In genomic region chr13:91346848-91347211, GRCh38 we compare ENCODE assay signal across 1 cellular context.
TF ChIP-seq lines count a peak whose summit lies in the region.

No MANE protein-coding gene starts in this region.

TF ChIP-seq in HepG2, 621 proteins besides CTCF, POLR2A, EP300 and RAD21 (continued from another document and continues in another):
- TF ChIP-seq ZNF280D (CRISPR knock-in tag; IDR thresholded peaks at IDR 0.05) (no peak), KAT8 (CRISPR knock-in tag; IDR thresholded peaks at IDR 0.05) (no peak), BCL6 (CRISPR knock-in tag; IDR thresholded peaks at IDR 0.05) (no peak), ZBTB8A (CRISPR knock-in tag; IDR thresholded peaks at IDR 0.05; ENCODE audit: borderline replicate concordance, low read depth) (no peak), MXD3 (CRISPR knock-in tag; IDR thresholded peaks at IDR 0.05) (no peak), ARNT2 (CRISPR knock-in tag; IDR thresholded peaks at IDR 0.05; ENCODE audit: low read depth) (no peak), ZNF891 (CRISPR knock-in tag; IDR thresholded peaks at IDR 0.05) (no peak), CENPX (CRISPR knock-in tag; IDR thresholded peaks at IDR 0.05) (no peak), HMGXB3 (CRISPR knock-in tag; IDR thresholded peaks at IDR 0.05; ENCODE audit: borderline replicate concordance) (no peak), ZNF672 (CRISPR knock-in tag; IDR thresholded peaks at IDR 0.05) (no peak), ZSCAN12 (CRISPR knock-in tag; IDR thresholded peaks at IDR 0.05) (0 out of 2 replicates have a peak, but pooled peaks have one; percentile 18), ZNF788 (CRISPR knock-in tag; IDR thresholded peaks at IDR 0.05; ENCODE audit: borderline replicate concordance) (no peak), NFKBIZ (CRISPR knock-in tag; IDR thresholded peaks at IDR 0.05) (no peak), ZBTB4 (CRISPR knock-in tag; IDR thresholded peaks at IDR 0.05; ENCODE audit: borderline replicate concordance) (no peak), POGZ (CRISPR knock-in tag; IDR thresholded peaks at IDR 0.05) (no peak), ZFP1 (CRISPR knock-in tag; IDR thresholded peaks at IDR 0.05) (0 out of 2 replicates have a peak, but pooled peaks have one; percentile 13), ASH2L (IDR thresholded peaks at IDR 0.05; ENCODE audit: insufficient read length, low read depth, low read length) (no peak), ZFP36L1 (CRISPR knock-in tag; IDR thresholded peaks at IDR 0.05) (no peak), SNAPC5 (CRISPR knock-in tag; IDR thresholded peaks at IDR 0.05; ENCODE audit: borderline replicate concordance) (no peak), KAT7 (CRISPR knock-in tag; IDR thresholded peaks at IDR 0.05; ENCODE audit: borderline replicate concordance) (no peak), FOXA1 (IDR thresholded peaks at IDR 0.05) (no peak), FOXA1 (CRISPR knock-in tag; IDR thresholded peaks at IDR 0.05) (no peak), ZNF878 (CRISPR knock-in tag; IDR thresholded peaks at IDR 0.05) (no peak), TEF (CRISPR knock-in tag; IDR thresholded peaks at IDR 0.05) (no peak), HNF4A (CRISPR knock-in tag; IDR thresholded peaks at IDR 0.05) (no peak), SMYD3 (CRISPR knock-in tag; IDR thresholded peaks at IDR 0.05) (no peak), TBX3 (IDR thresholded peaks at IDR 0.05; ENCODE audit: borderline replicate concordance) (no peak), HNRNPH1 (optimal IDR thresholded peaks at IDR 0.05; ENCODE audit: low read depth, low read length) (no peak), STAG1 (CRISPR knock-in tag; IDR thresholded peaks at IDR 0.05) (no peak), SNAPC4 (CRISPR knock-in tag; IDR thresholded peaks at IDR 0.05) (no peak), ZNF275 (CRISPR knock-in tag; IDR thresholded peaks at IDR 0.05; ENCODE audit: borderline replicate concordance) (0 out of 2 replicates have a peak, but pooled peaks have one; percentile 44), ARHGAP35 (CRISPR knock-in tag; IDR thresholded peaks at IDR 0.05; ENCODE audit: borderline replicate concordance) (no peak), MIER3 (CRISPR knock-in tag; IDR thresholded peaks at IDR 0.05; ENCODE audit: borderline replicate concordance) (no peak), THRA (CRISPR knock-in tag; IDR thresholded peaks at IDR 0.05; ENCODE audit: borderline replicate concordance) (0 out of 2 replicates have a peak, but pooled peaks have one; percentile 2), ZNF432 (CRISPR knock-in tag; IDR thresholded peaks at IDR 0.05; ENCODE audit: borderline replicate concordance) (no peak), IKZF4 (CRISPR knock-in tag; IDR thresholded peaks at IDR 0.05; ENCODE audit: borderline replicate concordance, low read depth, not compliant biosample characterization) (peak; percentile 1), ZNF547 (CRISPR knock-in tag; IDR thresholded peaks at IDR 0.05) (no peak)
